13 cellular contexts compared by ENCODE assay signal in genomic region chr20:5919634-5920544, GRCh38. TPM values are rescaled to one million over a fixed set of nuclear protein-coding genes. Genes with fewer than 3 reads are reported as not detected.
A peak's percentile ranks its signal among the peaks of the same experiment; 100 is the strongest.
DNase-seq lines count a peak whose midpoint lies in the region; ATAC-seq lines count a peak whose summit lies in the region.
"Had no signal": no experiment of that assay in that cellular context is flagged by ENCODE, and none has a peak within 500 bp of the region (broad histone marks: within the 10 kb centered on the region; RNA-seq: fewer than 3 reads in every experiment).

No MANE protein-coding gene starts in this region.

- H3K27me3 Mint-ChIP-seq in stimulated activated naive CD8-positive, alpha-beta T cell treated with anti-CD3 and anti-CD28 coated beads, Interleukin-15, amount 100 ng/mL, for 72 hours: peaks cover 35% of the 10 kb centered on the region

- H3K27ac Mint-ChIP-seq in stimulated activated naive CD8-positive, alpha-beta T cell treated with anti-CD3 and anti-CD28 coated beads, Interleukin-15, amount 100 ng/mL, for 72 hours: no peak overlapping the region
- H3K27ac Mint-ChIP-seq: neural progenitor cell; stimulated activated naive B cell treated with anti-CD40 and anti-IgM and Interleukin-4, amounts not matched to agents 10 μg/mL and 1 μg/mL and 100 μg/mL, for 72 hours had no signal

- H3K4me3 Mint-ChIP-seq in stimulated activated naive CD8-positive, alpha-beta T cell treated with anti-CD3 and anti-CD28 coated beads, Interleukin-15, amount 100 ng/mL, for 72 hours: peak overlapping the region in 1 of 2 donors; percentile 4
- H3K4me3 Mint-ChIP-seq: neural progenitor cell; stimulated activated naive B cell treated with anti-CD40 and anti-IgM and Interleukin-4, amounts not matched to agents 10 μg/mL and 1 μg/mL and 100 μg/mL, for 72 hours had no signal

- peak; percentile 69 for ATAC-seq in stimulated activated naive CD8-positive, alpha-beta T cell treated with anti-CD3 and anti-CD28 coated beads, Interleukin-15, amount 100 ng/mL, for 72 hours
- ATAC-seq in HG03139 (IDR thresholded peaks at IDR 0.05; ENCODE audit: unreplicated experiment) (no peak), HG03469 (IDR thresholded peaks at IDR 0.05; ENCODE audit: unreplicated experiment) (no peak)
- ATAC-seq: left colon had no signal

- peaks cover 24% of the 10 kb centered on the region for H3K4me1 Mint-ChIP-seq in stimulated activated naive CD8-positive, alpha-beta T cell treated with anti-CD3 and anti-CD28 coated beads, Interleukin-15, amount 100 ng/mL, for 72 hours

- DNase-seq in stimulated activated CD4-positive, alpha-beta T cell treated with anti-CD3 and anti-CD28 coated beads, Interleukin-4, amount 100 ng/mL, for 24 hours: peak; percentile 17
- no peak for DNase-seq in stimulated activated CD4-positive, alpha-beta T cell treated with anti-CD3 and anti-CD28 coated beads, Interleukin-4, amount 100 ng/mL, for 1 hour
- DNase-seq in SK-MEL-5 (ENCODE audit: low read depth, low spot score) (peak; percentile 22), epithelial cell of prostate (ENCODE audit: low read depth, low spot score) (peak; percentile 46), anterior cingulate cortex (lab: John Stamatoyannopoulos, UW) (no peak)
- DNase-seq in stimulated activated naive CD8-positive, alpha-beta T cell treated with anti-CD3 and anti-CD28 coated beads, Interleukin-15, amount 100 ng/mL, for 72 hours: no peak
- DNase-seq: left colon; NCI-H2171; stimulated activated naive B cell treated with anti-CD40 and anti-IgM and Interleukin-4, amounts not matched to agents 10 μg/mL and 1 μg/mL and 100 μg/mL, for 72 hours had no signal

- in situ Hi-C loops in SK-MEL-5 (cut with HindIII; ENCODE audit: low pct_unique_long_range_greater_than_20kb, low sequenced_read_pairs): no loop called here

- H3K9me3 Mint-ChIP-seq in stimulated activated naive CD8-positive, alpha-beta T cell treated with anti-CD3 and anti-CD28 coated beads, Interleukin-15, amount 100 ng/mL, for 72 hours: no peaks in the 10 kb centered on the region
- H3K9me3 Mint-ChIP-seq: neural progenitor cell; stimulated activated naive B cell treated with anti-CD40 and anti-IgM and Interleukin-4, amounts not matched to agents 10 μg/mL and 1 μg/mL and 100 μg/mL, for 72 hours had no signal

- H3K27ac ChIP-seq in epithelial cell of prostate: peak overlapping the region; percentile 99
- H3K27ac ChIP-seq: coronary artery, neural progenitor cell had no signal

RNA-seq across cellular contexts. Expression of gene CHGB, which starts 8.6 kb away (rescaled TPM):
- 4.0 and 4.9 TPM in 2 replicates for total RNA-seq in SK-MEL-5 (2014; rRNA removed; shearing (Covaris generic))
- 12.8 and 14.9 TPM in 2 replicates for polyA plus RNA-seq in SK-MEL-5 (2015; cell fraction: cytosol; rRNA removed)
- polyA plus RNA-seq in SK-MEL-5 (2015; cell fraction: nucleus; rRNA removed): 4.6 and 5.3 TPM in 2 replicates

RNA-seq across cellular contexts. Expression of gene TRMT6, which starts 30.4 kb away (rescaled TPM):
- total RNA-seq in SK-MEL-5 (2014; rRNA removed; shearing (Covaris generic)): 26.9 and 29.1 TPM in 2 replicates
- 25.2 and 25.9 TPM in 2 replicates for polyA plus RNA-seq in SK-MEL-5 (2015; cell fraction: cytosol; rRNA removed)
- polyA plus RNA-seq in SK-MEL-5 (2015; cell fraction: nucleus; rRNA removed): 24.9 and 30.0 TPM in 2 replicates

RNA-seq across cellular contexts. Expression of gene MCM8, which starts 30.6 kb away (rescaled TPM):
- total RNA-seq in SK-MEL-5 (2014; rRNA removed; shearing (Covaris generic)): 25.2 and 25.5 TPM in 2 replicates
- 19.7 and 19.9 TPM in 2 replicates for polyA plus RNA-seq in SK-MEL-5 (2015; cell fraction: cytosol; rRNA removed)
- 29.4 and 33.9 TPM in 2 replicates for polyA plus RNA-seq in SK-MEL-5 (2015; cell fraction: nucleus; rRNA removed)

Comparison
In these comparisons a context has a peak if more than half of its experiments do, and no peak if none do; other contexts are left out.
1. DNase-seq: peak in stimulated activated CD4-positive, alpha-beta T cell treated with anti-CD3 and anti-CD28 coated beads, Interleukin-4, amount 100 ng/mL, for 24 hours (single experiment), SK-MEL-5 (single experiment) and epithelial cell of prostate (single experiment); none in stimulated activated CD4-positive, alpha-beta T cell treated with anti-CD3 and anti-CD28 coated beads, Interleukin-4, amount 100 ng/mL, for 1 hour (single experiment), stimulated activated naive CD8-positive, alpha-beta T cell treated with anti-CD3 and anti-CD28 coated beads, Interleukin-15, amount 100 ng/mL, for 72 hours (0 of 2) and anterior cingulate cortex (0 of 58).